In the genomic region with DNA sequence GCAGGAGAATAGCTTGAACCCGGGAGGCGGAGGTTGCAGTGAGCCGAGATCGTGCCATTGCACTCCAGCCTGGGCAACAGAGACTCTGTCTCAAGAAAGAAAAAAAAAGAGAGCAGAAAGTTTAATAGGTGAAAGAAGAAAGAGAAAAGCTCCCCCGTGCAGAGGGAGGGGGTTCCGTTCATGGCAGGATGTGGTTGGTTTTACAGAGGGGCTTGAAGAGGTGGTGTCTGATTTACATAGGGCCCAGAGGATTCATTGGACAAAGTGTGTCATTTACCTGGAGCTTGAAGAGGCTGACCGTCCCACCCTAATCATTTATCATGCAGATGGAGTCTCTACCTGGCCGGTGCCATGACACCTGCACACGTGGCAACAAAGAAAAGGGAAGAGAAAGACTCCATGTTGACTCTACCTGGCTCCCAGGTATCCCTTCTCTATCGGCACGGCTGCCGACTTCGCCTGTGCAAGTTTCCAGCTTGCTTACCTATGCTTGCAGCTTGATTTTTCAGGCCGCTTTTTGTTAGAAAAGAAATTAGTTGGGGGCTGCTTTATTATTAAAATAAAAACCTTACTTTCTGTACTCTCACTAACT, we compare ENCODE assay signal across 19 cellular contexts. TPM values are rescaled to one million over a fixed set of nuclear protein-coding genes. Genes with fewer than 3 reads are reported as not detected.
DNase-seq lines count a peak whose midpoint lies in the region; ATAC-seq and TF ChIP-seq lines count a peak whose summit lies in the region.
"Had no signal": no experiment of that assay in that cellular context is flagged by ENCODE, and none has a peak within 500 bp of the region (broad histone marks: within the 10 kb centered on the region; RNA-seq: fewer than 3 reads in every experiment).

No MANE protein-coding gene starts in this region.

- no peak overlapping the region for H4K8ac ChIP-seq in mesendoderm (ENCODE audit: low read depth, low read length)

- peak overlapping the region; percentile 44 for H3K56ac ChIP-seq in mesendoderm (ENCODE audit: low read length)

- no peak overlapping the region for H3K27ac ChIP-seq in CD4-positive, alpha-beta memory T cell (ENCODE audit: low read depth, low read length)
- H3K27ac ChIP-seq in mesendoderm (ENCODE audit: low read depth, low read length) = peak overlapping the region; percentile 2
- H3K27ac ChIP-seq: parathyroid adenoma had no signal

- peak overlapping the region; percentile 9 for H3K18ac ChIP-seq in mesendoderm (ENCODE audit: low read length)

- WGBS in mesendoderm (ENCODE audit: extremely low coverage, insufficient coverage, low lambda C conversion rate) = no CpG with 5 or more reads among the region's 14 CpGs

- intact Hi-C loops in CD14-positive monocyte (cut with micrococcal nuclease) = no loop called here
- intact Hi-C loops in CD4-positive, alpha-beta memory T cell (cut with micrococcal nuclease) = no loop called here

- H3K79me2 ChIP-seq in mesendoderm (ENCODE audit: control insufficient read depth, insufficient read depth, low read length) = no peaks in the 10 kb centered on the region
- H3K79me2 ChIP-seq: parathyroid adenoma had no signal

- no peaks in the 10 kb centered on the region for H3K36me3 Mint-ChIP-seq in CD14-positive monocyte
- H3K36me3 Mint-ChIP-seq in CD4-positive, alpha-beta memory T cell = no peaks in the 10 kb centered on the region
- no peaks in the 10 kb centered on the region for H3K36me3 Mint-ChIP-seq in activated CD8-positive, alpha-beta T cell treated with anti-CD3 and anti-CD28 coated beads, Interleukin-2, amount 10 ng/mL, durations not matched to agents 7 days and 5 days (ENCODE audit: low read depth)
- H3K36me3 Mint-ChIP-seq: naive B cell had no signal

- peaks cover 0 to 1% (median 1%) of the 10 kb centered on the region in 3 donors for H3K27me3 Mint-ChIP-seq in CD14-positive monocyte (ENCODE audit: low read depth in 3 of 3)
- no peaks in the 10 kb centered on the region for H3K27me3 Mint-ChIP-seq in CD4-positive, alpha-beta memory T cell
- H3K27me3 Mint-ChIP-seq in activated CD8-positive, alpha-beta T cell treated with anti-CD3 and anti-CD28 coated beads, Interleukin-2, amount 10 ng/mL, durations not matched to agents 7 days and 5 days (ENCODE audit: low read depth) = no peaks in the 10 kb centered on the region
- H3K27me3 Mint-ChIP-seq: naive B cell had no signal

- H3K27ac Mint-ChIP-seq in CD14-positive monocyte = peak overlapping the region in 4 of 7 donors; percentile 57 to 86 (median 76)
- H3K27ac Mint-ChIP-seq in CD4-positive, alpha-beta memory T cell = peak overlapping the region in 6 of 7 donors; percentile 9 to 84 (median 66)
- H3K27ac Mint-ChIP-seq in activated CD8-positive, alpha-beta T cell treated with anti-CD3 and anti-CD28 coated beads, Interleukin-2, amount 10 ng/mL, durations not matched to agents 7 days and 5 days = peak overlapping the region; percentile 48

- no peaks in the 10 kb centered on the region for H3K36me3 ChIP-seq in CD4-positive, alpha-beta memory T cell (ENCODE audit: insufficient read depth, low read length)
- H3K36me3 ChIP-seq in mesendoderm (ENCODE audit: control insufficient read depth, insufficient read depth, low read length) = no peaks in the 10 kb centered on the region
- H3K36me3 ChIP-seq: heart left ventricle had no signal

- no peaks in the 10 kb centered on the region for H3K79me1 ChIP-seq in mesendoderm (ENCODE audit: low read length)

- H3K4ac ChIP-seq in mesendoderm (ENCODE audit: low read depth, low read length) = peak overlapping the region; percentile 57

- no peak overlapping the region for H4K5ac ChIP-seq in mesendoderm (ENCODE audit: low read length)

- no peaks in the 10 kb centered on the region for H3K9me3 Mint-ChIP-seq in CD14-positive monocyte
- H3K9me3 Mint-ChIP-seq in CD4-positive, alpha-beta memory T cell = no peaks in the 10 kb centered on the region
- H3K9me3 Mint-ChIP-seq in activated CD8-positive, alpha-beta T cell treated with anti-CD3 and anti-CD28 coated beads, Interleukin-2, amount 10 ng/mL, durations not matched to agents 7 days and 5 days (ENCODE audit: insufficient read depth) = no peaks in the 10 kb centered on the region
- H3K9me3 Mint-ChIP-seq: naive B cell had no signal

- H3K9me3 ChIP-seq in CD4-positive, alpha-beta memory T cell (ENCODE audit: control insufficient read depth in 1 of 2, low read length in 2 of 2) = no peaks in the 10 kb centered on the region
- H3K9me3 ChIP-seq: heart left ventricle had no signal

- H3K4me2 ChIP-seq in mesendoderm (ENCODE audit: low read length) = no peak overlapping the region

- no peaks in the 10 kb centered on the region for H3K27me3 ChIP-seq in CD4-positive, alpha-beta memory T cell (ENCODE audit: insufficient read depth, low read length)
- H3K27me3 ChIP-seq in mesendoderm (ENCODE audit: insufficient read depth, low read length, poor library complexity) = no peaks in the 10 kb centered on the region
- H3K27me3 ChIP-seq: heart left ventricle had no signal

- no peak overlapping the region for H3K4me3 ChIP-seq in CD4-positive, alpha-beta memory T cell (ENCODE audit: low read length in 2 of 2)
- H3K4me3 ChIP-seq in mesendoderm (ENCODE audit: low read length) = no peak overlapping the region
- H3K4me3 ChIP-seq: heart left ventricle had no signal

- no peak overlapping the region for H3K4me3 Mint-ChIP-seq in CD14-positive monocyte
- peak overlapping the region in 7 of 8 donors; percentile 1 to 78 (median 73) for H3K4me3 Mint-ChIP-seq in CD4-positive, alpha-beta memory T cell
- peak overlapping the region; percentile 30 for H3K4me3 Mint-ChIP-seq in activated CD8-positive, alpha-beta T cell treated with anti-CD3 and anti-CD28 coated beads, Interleukin-2, amount 10 ng/mL, durations not matched to agents 7 days and 5 days

- H2BK15ac ChIP-seq in mesendoderm (replicated peaks; ENCODE audit: low read depth) = no peak overlapping the region

- no peak for DNase-seq in CD14-positive monocyte (ENCODE audit: low spot score)
- peak in 2 of 5 donors; percentile 28 to 32 for DNase-seq in CD4-positive, alpha-beta memory T cell
- no peak for DNase-seq in activated CD8-positive, alpha-beta T cell treated with anti-CD3 and anti-CD28 coated beads, Interleukin-2, amount 10 ng/mL, durations not matched to agents 7 days and 5 days
- DNase-seq in mesendoderm = no peak
- DNase-seq in germinal center (ENCODE audit: low spot score) = no peak
- DNase-seq in NOMO-1 (lab: John Stamatoyannopoulos, UW; ENCODE audit: unreplicated experiment in 2 of 2) = no peak
- no peak for DNase-seq in NCI-H2029 (lab: John Stamatoyannopoulos, UW)
- DNase-seq: activated CD8-positive, alpha-beta memory T cell treated with anti-CD3 and anti-CD28 coated beads, Interleukin-2, amount 50 U/mL, for 48 hours; AML-193; DMS 273 treated with DMSO at 0.1 percent for 48 hours; effector memory CD4-positive, alpha-beta T cell; naive B cell; NCI-H1417 treated with DMSO at 0.1 percent for 48 hours; NCI-H748 treated with DMSO at 0.1 percent for 48 hours; stimulated activated CD4-positive, alpha-beta T cell treated with anti-CD3 and anti-CD28 coated beads, Interleukin-1b, Interleukin-23, amount 100 ng/mL, for 48 hours; T1000 had no signal

- ATAC-seq in activated CD8-positive, alpha-beta T cell treated with anti-CD3 and anti-CD28 coated beads, Interleukin-2, amount 10 ng/mL, durations not matched to agents 7 days and 5 days = no peak
- ATAC-seq: activated CD4-positive, CD25-positive, alpha-beta regulatory T cell treated with anti-CD3 and anti-CD28 coated beads, Interleukin-2, amount 50 U/mL, for 24 hours; heart left ventricle had no signal

- TF ChIP-seq CTCF in CD14-positive monocyte (IDR thresholded peaks at IDR 0.05) = no peak

- no peak overlapping the region for H3K23ac ChIP-seq in mesendoderm (ENCODE audit: low read length)

- H2BK120ac ChIP-seq in mesendoderm (ENCODE audit: low read depth, low read length) = peak overlapping the region; percentile 88

- H3K4me1 Mint-ChIP-seq in CD14-positive monocyte = peaks cover 40% of the 10 kb centered on the region
- peaks cover 11 to 23% (median 13%) of the 10 kb centered on the region in 4 donors for H3K4me1 Mint-ChIP-seq in CD4-positive, alpha-beta memory T cell
- peaks cover 24% of the 10 kb centered on the region for H3K4me1 Mint-ChIP-seq in activated CD8-positive, alpha-beta T cell treated with anti-CD3 and anti-CD28 coated beads, Interleukin-2, amount 10 ng/mL, durations not matched to agents 7 days and 5 days (ENCODE audit: low read depth)

- H3K9ac ChIP-seq in mesendoderm (ENCODE audit: low read length) = no peak overlapping the region
- H3K9ac ChIP-seq: parathyroid adenoma had no signal

- H2BK5ac ChIP-seq in mesendoderm (ENCODE audit: low read length) = peak overlapping the region; percentile 50

- H3K4me1 ChIP-seq in CD4-positive, alpha-beta memory T cell (ENCODE audit: insufficient read depth, low read length) = peaks cover 20% of the 10 kb centered on the region
- H3K4me1 ChIP-seq in mesendoderm (ENCODE audit: control insufficient read depth, low read depth, low read length) = peaks cover 2% of the 10 kb centered on the region
- H3K4me1 ChIP-seq: parathyroid adenoma had no signal

- POLR2A ChIA-PET in CD4-positive, alpha-beta memory T cell (lab: Charles Lee; ENCODE audit: partially characterized antibody) = interaction anchor here (0.7 kb wide), 1 partner anchor 171 kb away, joined by 3 read pairs; no protein-coding TSS in a partner anchor
- POLR2A ChIA-PET in activated CD8-positive, alpha-beta T cell treated with anti-CD3 and anti-CD28 coated beads, Interleukin-2, amount 10 ng/mL, durations not matched to agents 7 days and 5 days (lab: Charles Lee) = no interaction called here

- CTCF ChIA-PET in CD4-positive, alpha-beta memory T cell (lab: Charles Lee; ENCODE audit: partially characterized antibody) = interaction anchor here (2.1 to 2.3 kb wide), 2 partner anchors 9 to 23 kb away, joined by 5 to 6 read pairs; no protein-coding TSS in a partner anchor
- CTCF ChIA-PET in activated CD8-positive, alpha-beta T cell treated with anti-CD3 and anti-CD28 coated beads, Interleukin-2, amount 10 ng/mL, durations not matched to agents 7 days and 5 days (lab: Charles Lee) = interaction anchor here (1.0 to 2.8 kb wide), 3 partner anchors 9 to 52 kb away, joined by 3 to 15 read pairs (median 3); no protein-coding TSS in a partner anchor

- H2AK5ac ChIP-seq in mesendoderm (ENCODE audit: low read length) = no peak overlapping the region

RNA-seq across cellular contexts. Expression of gene PRRC2B, which starts 35.4 kb away (rescaled TPM):
- polyA plus RNA-seq in CD14-positive monocyte = 1 to 10 TPM; 2.8 to 8.6 TPM
- 100 to 1,000 TPM; 335 to 343 TPM for total RNA-seq in CD4-positive, alpha-beta memory T cell
- polyA plus RNA-seq in CD4-positive, alpha-beta memory T cell = 10 to 100 TPM in 1 of 2 donors, 1 to 10 TPM in 1; 2.7 to 46.9 TPM
- total RNA-seq in activated CD8-positive, alpha-beta T cell treated with anti-CD3 and anti-CD28 coated beads, Interleukin-2, amount 10 ng/mL, durations not matched to agents 7 days and 5 days = 100 to 1,000 TPM; 215 to 216 TPM
- 62.7 TPM for polyA plus RNA-seq in mesendoderm (2013, experiment 1 of 2)
- 70.0 TPM for polyA plus RNA-seq in mesendoderm (2013, experiment 2 of 2)

Comparison
In these comparisons a context has a peak if more than half of its experiments do, and no peak if none do; other contexts are left out.
1. H3K4me3 Mint-ChIP-seq: peak in CD4-positive, alpha-beta memory T cell (7 of 8) and activated CD8-positive, alpha-beta T cell treated with anti-CD3 and anti-CD28 coated beads, Interleukin-2, amount 10 ng/mL, durations not matched to agents 7 days and 5 days (single experiment); none in CD14-positive monocyte (0 of 2).
2. Peak in every context shown above with its lines, with median percentiles within 50 percentile points of each other: H3K27ac Mint-ChIP-seq.